8 cellular contexts compared by ENCODE assay signal in the genomic region with DNA sequence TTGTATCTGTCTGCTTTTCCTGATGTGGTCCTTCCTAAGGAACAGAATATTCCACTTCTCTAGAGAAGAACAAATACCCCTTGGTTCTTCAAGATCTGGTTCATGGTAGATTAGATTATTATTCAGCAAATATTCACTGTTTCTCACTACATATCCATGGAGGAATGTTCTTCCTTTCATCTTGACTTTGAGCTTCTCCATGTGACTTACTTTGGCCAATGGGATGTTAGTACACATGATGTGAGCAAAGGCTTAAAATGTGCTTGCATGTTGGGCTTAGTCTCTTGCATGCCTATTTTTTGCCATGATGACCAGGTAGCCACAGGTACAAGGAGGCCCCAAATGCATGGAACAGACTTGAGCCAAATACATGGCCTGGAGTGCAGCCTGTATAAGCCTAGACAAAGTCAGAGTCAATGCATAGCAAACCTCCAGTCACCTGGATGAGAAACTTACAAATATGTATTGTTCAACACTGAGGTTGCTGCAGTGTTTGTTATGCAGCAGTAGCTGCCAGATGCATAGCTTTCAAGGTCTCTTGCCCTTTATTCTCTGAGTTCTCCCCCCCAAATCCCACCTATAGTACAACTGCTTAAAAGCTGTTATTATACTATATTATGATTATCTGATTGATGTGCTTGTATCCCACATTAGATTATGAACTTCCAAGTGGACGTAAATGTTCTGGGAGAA.
"Had no signal": no experiment of that assay in that cellular context is flagged by ENCODE, and none has a peak within 500 bp of the region (broad histone marks: within the 10 kb centered on the region; RNA-seq: fewer than 3 reads in every experiment).

No MANE protein-coding gene starts in this region.

- H3K27ac ChIP-seq: HL-60 had no signal

- H3K4me3 ChIP-seq: GM23338 had no signal

- DNase-seq: H9, HCEC 1CT, Kasumi-1, KG1 had no signal

- H3K4me2 ChIP-seq: GM23338 had no signal

- FAIRE-seq: H1, H54 had no signal

- H2AFZ ChIP-seq: GM23338 had no signal

- ATAC-seq: GM23338 had no signal
